Comparison of ENCODE assay signal across 13 cellular contexts in the genomic region with DNA sequence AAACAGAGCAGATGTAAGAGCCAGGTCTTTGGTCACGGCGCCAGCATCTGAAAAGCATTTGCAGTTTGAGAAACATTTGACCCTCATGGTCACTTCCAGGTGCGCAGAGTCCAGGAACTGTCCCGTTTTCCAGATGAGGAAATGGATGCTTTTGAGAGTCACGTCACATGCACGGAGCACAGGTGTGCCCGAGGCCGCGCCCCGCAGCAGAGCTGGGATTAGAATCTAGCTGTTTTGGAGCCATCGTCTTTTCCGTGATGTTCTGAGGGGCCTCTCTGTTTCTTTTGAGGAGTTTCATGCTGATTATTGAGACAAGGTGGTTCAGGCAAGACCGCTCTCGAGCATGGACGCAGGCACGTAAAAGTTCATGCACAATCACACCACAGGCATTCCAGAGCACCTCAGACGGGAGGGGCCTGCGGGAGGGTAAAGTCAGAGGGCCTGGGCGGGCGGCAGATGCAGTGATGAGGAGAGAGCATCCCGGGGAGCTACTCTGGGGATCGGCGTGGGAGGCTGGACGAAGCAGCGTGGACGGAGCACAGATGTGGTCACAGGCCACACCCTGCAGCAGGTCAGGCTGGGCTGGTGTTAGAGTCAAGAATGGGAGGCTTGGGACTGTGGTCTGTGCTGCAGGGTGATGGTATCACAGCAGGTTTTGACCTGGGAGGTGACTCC.
DNase-seq lines count a peak whose midpoint lies in the region; ATAC-seq and TF ChIP-seq lines count a peak whose summit lies in the region.
"Had no signal": no experiment of that assay in that cellular context is flagged by ENCODE, and none has a peak within 500 bp of the region (broad histone marks: within the 10 kb centered on the region; RNA-seq: fewer than 3 reads in every experiment).

No MANE protein-coding gene starts in this region.

- H3K36me3 Mint-ChIP-seq in CD4-positive, CD25-positive, alpha-beta regulatory T cell, result no peaks in the 10 kb centered on the region

- H3K27ac ChIP-seq in BLaER1 treated with 17β-estradiol and CSF1 and Interleukin-3, amounts not matched to agents 10 nM and 100 nM, result peak overlapping the region in 10 of 11 experiments; percentile 70 to 88 (median 82); a peak in 18 of 22 replicates
- H3K27ac ChIP-seq in CD4-positive, CD25-positive, alpha-beta regulatory T cell (ENCODE audit: insufficient read depth, low read length, poor library complexity, severe bottlenecking), result no peak overlapping the region
- H3K27ac ChIP-seq in heart left ventricle (peak overlapping the region; percentile 80 to 96 (median 90)), psoas muscle (peak overlapping the region; percentile 76), A673 (ENCODE audit: low read depth, low read length, poor library complexity, severe bottlenecking) (no peak overlapping the region)
- H3K27ac ChIP-seq: SK-N-MC had no signal

- H3K4me3 Mint-ChIP-seq in CD4-positive, CD25-positive, alpha-beta regulatory T cell, result peak overlapping the region in 1 of 4 donors; percentile 50

- H3K4me2 ChIP-seq in BLaER1 treated with 17β-estradiol and CSF1 and Interleukin-3, amounts not matched to agents 10 nM and 100 nM, result peak overlapping the region; percentile 68 to 98 (median 85); a peak in 20 of 22 replicates

- intact Hi-C loops in heart left ventricle (cut with DNase I), result loop anchor here in 1 of 10 donors (5.0 kb wide), 1 partner anchor 141 kb away; a partner anchor contains a TSS
- intact Hi-C loops in psoas muscle (cut with DNase I), result no loop called here
- intact Hi-C loops in A673 (cut with micrococcal nuclease; ENCODE audit: unreplicated experiment), result no loop called here

- H3K9ac ChIP-seq in BLaER1 treated with 17β-estradiol and CSF1 and Interleukin-3, amounts not matched to agents 10 nM and 100 nM, result peak overlapping the region in 8 of 11 experiments; percentile 18 to 78 (median 70); a peak in 9 of 22 replicates

- H3K4me3 ChIP-seq in BLaER1 treated with 17β-estradiol and CSF1 and Interleukin-3, amounts not matched to agents 10 nM and 100 nM, result no peak overlapping the region
- no peak overlapping the region for H3K4me3 ChIP-seq in CD4-positive, CD25-positive, alpha-beta regulatory T cell (ENCODE audit: low read depth, low read length)
- H3K4me3 ChIP-seq in heart left ventricle (no peak overlapping the region), psoas muscle (no peak overlapping the region), A673 (ENCODE audit: low read depth, low read length, poor library complexity, severe bottlenecking) (no peak overlapping the region)
- H3K4me3 ChIP-seq: SK-N-MC had no signal

- no peaks in the 10 kb centered on the region for H3K27me3 Mint-ChIP-seq in CD4-positive, CD25-positive, alpha-beta regulatory T cell

- ATAC-seq in CD4-positive, CD25-positive, alpha-beta regulatory T cell (ENCODE audit: low read depth in 2 of 2), result no peak
- no peak for ATAC-seq in heart left ventricle
- ATAC-seq in psoas muscle, result no peak
- ATAC-seq in HG02759 (IDR thresholded peaks at IDR 0.05; ENCODE audit: unreplicated experiment), result no peak

- POLR2A ChIA-PET in A673 (lab: Charles Lee; ENCODE audit: low non-redundant PET), result no interaction called here

- no peaks in the 10 kb centered on the region for H3K36me3 ChIP-seq in BLaER1 treated with 17β-estradiol and CSF1 and Interleukin-3, amounts not matched to agents 10 nM and 100 nM
- no peaks in the 10 kb centered on the region for H3K36me3 ChIP-seq in CD4-positive, CD25-positive, alpha-beta regulatory T cell (ENCODE audit: control insufficient read depth, insufficient read depth, low read length)
- H3K36me3 ChIP-seq in heart left ventricle (no peaks in the 10 kb centered on the region), psoas muscle (ENCODE audit: insufficient read depth in 1 of 2, low read depth in 1 of 2) (no peaks in the 10 kb centered on the region), A673 (ENCODE audit: insufficient read depth, low read length, poor library complexity, severe bottlenecking) (no peaks in the 10 kb centered on the region)

- CTCF ChIA-PET in A673 (lab: Charles Lee), result no interaction called here

- H4K20me1 ChIP-seq in BLaER1 treated with 17β-estradiol and CSF1 and Interleukin-3, amounts not matched to agents 10 nM and 100 nM, result no peaks in the 10 kb centered on the region

- DNase-seq in CD4-positive, CD25-positive, alpha-beta regulatory T cell, result no peak
- DNase-seq in heart left ventricle, result peak in 2 of 5 donors; percentile 5 to 51
- peak in 1 of 2 donors; percentile 41 for DNase-seq in psoas muscle
- no peak for DNase-seq in stimulated activated CD4-positive, alpha-beta T cell treated with anti-CD3 and anti-CD28 coated beads, Interleukin-12 subunit alpha, Interleukin-12 subunit beta, amount 100 ng/mL, for 4 hours
- no peak for DNase-seq in A673 (ENCODE audit: low spot score)
- DNase-seq: cortex of kidney; NCI-H2107; NK-92 treated with Interleukin-12 subunit alpha and Interleukin-12 subunit beta, amount 100 ng/mL, for 24 hours; stimulated activated CD4-positive, alpha-beta T cell treated with anti-CD3 and anti-CD28 coated beads, Interleukin-4, amount 100 ng/mL, for 24 hours; stimulated activated naive CD4-positive, alpha-beta T cell treated with Interleukin-2 at 50 U/mL for 16 hours had no signal

- no peaks in the 10 kb centered on the region for H3K27me3 ChIP-seq in BLaER1 treated with 17β-estradiol and CSF1 and Interleukin-3, amounts not matched to agents 10 nM and 100 nM
- no peaks in the 10 kb centered on the region for H3K27me3 ChIP-seq in CD4-positive, CD25-positive, alpha-beta regulatory T cell (ENCODE audit: control insufficient read depth, insufficient read depth, low read length)
- H3K27me3 ChIP-seq in heart left ventricle (no peaks in the 10 kb centered on the region), psoas muscle (ENCODE audit: insufficient read depth in 3 of 3, low read length in 2 of 3) (no peaks in the 10 kb centered on the region), A673 (replicated peaks; ENCODE audit: insufficient read depth, low read depth, low read length, poor library complexity) (no peaks in the 10 kb centered on the region)

- H3K4me1 ChIP-seq in BLaER1 treated with 17β-estradiol and CSF1 and Interleukin-3, amounts not matched to agents 10 nM and 100 nM, result peaks cover 40 to 82% (median 52%) of the 10 kb centered on the region in 10 experiments
- peaks cover 31% of the 10 kb centered on the region for H3K4me1 ChIP-seq in CD4-positive, CD25-positive, alpha-beta regulatory T cell (ENCODE audit: control insufficient read depth, insufficient read depth, low read length, poor library complexity, severe bottlenecking)
- peaks cover 10 to 38% (median 26%) of the 10 kb centered on the region in 12 donors for H3K4me1 ChIP-seq in heart left ventricle
- peaks cover 18% of the 10 kb centered on the region for H3K4me1 ChIP-seq in psoas muscle
- H3K4me1 ChIP-seq in A673 (ENCODE audit: insufficient read depth, low read length, poor library complexity, severe bottlenecking), result peaks cover 3% of the 10 kb centered on the region

- H3K4me1 Mint-ChIP-seq in CD4-positive, CD25-positive, alpha-beta regulatory T cell, result peaks cover 2 to 56% (median 17%) of the 10 kb centered on the region in 4 donors

- peaks cover 0 to 8% (median 6%) of the 10 kb centered on the region in 11 experiments; a peak in 13 of 22 replicates for H3K9me3 ChIP-seq in BLaER1 treated with 17β-estradiol and CSF1 and Interleukin-3, amounts not matched to agents 10 nM and 100 nM (replicated peaks in 1 of 11)
- H3K9me3 ChIP-seq in CD4-positive, CD25-positive, alpha-beta regulatory T cell (ENCODE audit: control insufficient read depth in 2 of 2, low read length in 2 of 2), result no peaks in the 10 kb centered on the region
- no peaks in the 10 kb centered on the region for H3K9me3 ChIP-seq in heart left ventricle
- H3K9me3 ChIP-seq in psoas muscle, result no peaks in the 10 kb centered on the region
- no peaks in the 10 kb centered on the region for H3K9me3 ChIP-seq in A673 (ENCODE audit: low read depth, low read length, poor library complexity, severe bottlenecking)

- peaks cover 0 to 5% (median 0%) of the 10 kb centered on the region in 7 donors for H3K9me3 Mint-ChIP-seq in CD4-positive, CD25-positive, alpha-beta regulatory T cell

- BruUV-seq in A673 (replicated peaks; lab: Mats Ljungman, UMichigan), result no TSS peak

- 84 to 89% (median 86%) methylated on average over 26 of the region's 26 CpGs for WGBS in heart left ventricle, 4 donors
- 87 to 90% (median 88%) methylated on average over 26 of the region's 26 CpGs for WGBS in psoas muscle, 3 donors

- TF ChIP-seq POLR2A in heart left ventricle (IDR thresholded peaks at IDR 0.05), result no peak

- peak overlapping the region; percentile 56 to 96 (median 81) for H3K27ac Mint-ChIP-seq in CD4-positive, CD25-positive, alpha-beta regulatory T cell

- no peak for TF ChIP-seq CTCF in heart left ventricle (IDR thresholded peaks at IDR 0.05)
- TF ChIP-seq CTCF in psoas muscle (IDR thresholded peaks at IDR 0.05), result no peak
- no peak for TF ChIP-seq CTCF in A673 (conservative IDR thresholded peaks at IDR 0.05; ENCODE audit: low read depth, low read length)

Comparison
In these comparisons a context has a peak if more than half of its experiments do, and no peak if none do; other contexts are left out.
1. H3K27ac ChIP-seq: peak in BLaER1 treated with 17β-estradiol and CSF1 and Interleukin-3, amounts not matched to agents 10 nM and 100 nM (10 of 11), heart left ventricle (12 of 12) and psoas muscle (single experiment); none in CD4-positive, CD25-positive, alpha-beta regulatory T cell (single experiment) and A673 (single experiment).